In the genomic region with DNA sequence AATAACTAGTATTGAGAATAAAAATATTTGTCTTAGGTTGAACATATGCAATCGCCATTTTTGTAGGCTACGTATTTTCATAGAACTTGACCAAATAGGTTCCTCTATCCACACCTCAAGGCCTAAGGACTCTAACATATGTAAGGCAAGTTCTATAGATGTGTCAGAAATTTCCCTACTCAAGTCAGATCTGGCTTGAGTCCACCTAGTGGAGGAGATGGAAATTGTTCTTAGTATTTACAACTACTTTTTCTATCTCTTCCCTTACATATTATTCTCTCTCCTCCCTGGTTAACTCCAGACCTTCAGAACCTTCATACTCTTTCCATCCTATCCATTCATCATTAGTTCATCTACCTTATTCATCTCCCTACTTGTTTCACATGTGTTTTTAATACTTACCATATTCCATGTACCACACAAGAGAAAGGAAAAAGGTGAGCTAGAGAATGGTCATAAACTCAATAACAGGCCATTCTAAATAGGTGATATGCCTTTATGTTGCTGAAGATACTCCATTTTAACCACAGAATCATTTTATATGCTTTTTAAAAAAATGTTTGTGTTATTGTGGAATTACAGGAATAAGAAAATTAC, we compare ENCODE assay signal across 8 cellular contexts.
DNase-seq lines count a peak whose midpoint lies in the region; ATAC-seq and TF ChIP-seq lines count a peak whose summit lies in the region.

No MANE protein-coding gene starts in this region.

- TF ChIP-seq POLR2A in spleen (IDR thresholded peaks at IDR 0.05) = no peak

- peak in 10 of 11 experiments; percentile 10 to 57 (median 48) for TF ChIP-seq CTCF in spleen (IDR thresholded peaks at IDR 0.05 in 8 of 11, conservative IDR thresholded peaks at IDR 0.05 in 3 of 11)

- no peaks in the 10 kb centered on the region for H3K27me3 ChIP-seq in spleen (replicated peaks in 1 of 7)

- WGBS in spleen, 5 donors = 85 to 92% (median 88%) methylated on average over 2 of the region's 2 CpGs

- ATAC-seq in GM21528 (IDR thresholded peaks at IDR 0.05; ENCODE audit: low FRiP score, unreplicated experiment) = peak; percentile 95

- H3K4me1 ChIP-seq in spleen = peaks cover 0 to 44% (median 13%) of the 10 kb centered on the region in 6 donors

- peak; percentile 2 to 20 for DNase-seq in NCI-H524 (lab: John Stamatoyannopoulos, UW)
- DNase-seq in NCI-H524 treated with DMSO at 0.1 percent for 48 hours (lab: John Stamatoyannopoulos, UW) = no peak
- peak; percentile 44 for DNase-seq in HT1080 (ENCODE audit: low read depth)
- DNase-seq in SK-N-DZ (ENCODE audit: low spot score) = peak; percentile 56
- peak; percentile 40 for DNase-seq in foreskin melanocyte
- DNase-seq in spleen = no peak
- DNase-seq in ureter (ENCODE audit: low spot score) = no peak

- H3K4me3 ChIP-seq in spleen = no peak overlapping the region

- peak overlapping the region in 2 of 8 donors; percentile 15 to 43 for H3K27ac ChIP-seq in spleen

- intact Hi-C loops in spleen (cut with DNase I; ENCODE audit: low total_unique reads) = loop anchor here (10.0 kb wide), 1 partner anchor 106 kb away; no protein-coding TSS in a partner anchor

- no peaks in the 10 kb centered on the region for H3K36me3 ChIP-seq in spleen

- H3K9me3 ChIP-seq in spleen = no peaks in the 10 kb centered on the region

Comparison
In these comparisons a context has a peak if more than half of its experiments do, and no peak if none do; other contexts are left out.
1. DNase-seq: peak in NCI-H524 (2 of 2), HT1080 (single experiment), SK-N-DZ (single experiment) and foreskin melanocyte (single experiment); none in NCI-H524 treated with DMSO at 0.1 percent for 48 hours (single experiment), spleen (single experiment) and ureter (single experiment).